ENCODE assay signal across 8 cellular contexts in the genomic region with DNA sequence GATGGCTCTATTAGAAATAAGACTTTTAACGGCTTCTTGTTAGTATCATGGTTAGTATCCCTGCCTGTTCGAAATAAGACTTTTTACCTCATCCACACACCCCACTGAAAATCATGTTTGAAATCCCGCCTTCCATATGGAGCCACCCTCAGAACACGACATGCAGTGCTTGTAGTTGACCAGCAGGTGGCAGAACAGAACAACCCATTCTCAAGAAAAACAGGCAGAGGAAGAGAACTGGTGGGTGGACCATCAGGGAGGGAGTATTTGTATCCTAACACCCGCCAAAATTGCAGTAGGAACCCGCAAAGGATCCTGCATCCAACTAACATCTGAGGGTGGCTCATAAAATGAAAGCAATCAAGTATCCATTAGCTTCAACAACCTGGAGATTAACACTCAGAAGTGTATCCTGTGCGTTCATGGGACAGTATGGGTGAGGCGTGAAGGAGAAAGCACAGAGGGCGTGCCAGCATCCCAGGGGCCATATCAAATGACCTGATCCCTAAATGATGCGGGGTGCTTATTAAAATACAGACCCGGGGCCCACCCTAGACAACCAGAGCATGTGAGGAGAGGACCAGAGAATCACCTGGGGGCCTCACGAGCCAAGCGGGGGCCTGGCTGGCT.
DNase-seq lines count a peak whose midpoint lies in the region; ATAC-seq, FAIRE-seq and TF ChIP-seq lines count a peak whose summit lies in the region.

No MANE protein-coding gene starts in this region.

- H3K4me2 ChIP-seq in fibroblast of lung (ENCODE audit: extremely low read depth, insufficient read depth, low read length): no peak overlapping the region

- H3K9me3 ChIP-seq in fibroblast of lung (ENCODE audit: control insufficient read depth, insufficient read depth, low read depth, low read length) (no peaks in the 10 kb centered on the region), tibial artery (no peaks in the 10 kb centered on the region)

- H3K27me3 ChIP-seq in fibroblast of lung (ENCODE audit: control insufficient read depth, insufficient read depth, low read length) (no peaks in the 10 kb centered on the region), tibial artery (no peaks in the 10 kb centered on the region)

- H3K27ac ChIP-seq in fibroblast of lung (ENCODE audit: insufficient read depth, low read length) (no peak overlapping the region), tibial artery (no peak overlapping the region)

- peak; percentile 68 for DNase-seq in GM10248 (ENCODE audit: extremely low spot score)
- DNase-seq in HTR-8/SVneo (ENCODE audit: insufficient read length, low spot score): peak; percentile 69
- peak; percentile 83 for DNase-seq in OCI-M1 (lab: John Stamatoyannopoulos, UW)
- peak; percentile 50 for DNase-seq in activated T-cell treated with anti-CD3 and anti-CD28 coated beads, Interleukin-2, amount 50 U/mL, for 1 hour
- DNase-seq in fibroblast of lung (ENCODE audit: low read depth in 2 of 2): peak; percentile 66 to 85
- peak; percentile 53 for DNase-seq in nephron progenitor cell
- DNase-seq in tibial artery: peak; percentile 60 to 73

- no peak for ATAC-seq in HG03159 (IDR thresholded peaks at IDR 0.05; ENCODE audit: unreplicated experiment)

- no peak overlapping the region for H3K9ac ChIP-seq in fibroblast of lung (ENCODE audit: insufficient read depth, low read length)

- H3K4me3 Mint-ChIP-seq in nephron progenitor cell: no peak overlapping the region

- POLR2A ChIA-PET in GM10248 (lab: Yijun Ruan, JAX): no interaction called here

- H3K4me3 ChIP-seq in fibroblast of lung (replicated peaks in 1 of 4; ENCODE audit: control extremely low read depth in 1 of 4, insufficient read depth in 1 of 4, low read depth in 3 of 4, low read length in 4 of 4) (no peak overlapping the region), tibial artery (no peak overlapping the region)

- intact Hi-C loops in tibial artery (cut with DNase I; ENCODE audit: low total_unique reads): loop anchor here (5.0 kb wide), 2 partner anchors 157 to 178 kb away; no protein-coding TSS in a partner anchor

- no peaks in the 10 kb centered on the region for H3K9me3 Mint-ChIP-seq in nephron progenitor cell

- TF ChIP-seq CTCF in GM10248 (IDR thresholded peaks at IDR 0.05; ENCODE audit: control extremely low read depth, extremely low read depth, low read depth, missing control alignments) (peak; percentile 96), fibroblast of lung (conservative IDR thresholded peaks at IDR 0.05 in 1 of 2, IDR thresholded peaks at IDR 0.05 in 1 of 2; ENCODE audit: low read depth in 1 of 2, low read length in 2 of 2) (peak; percentile 95 to 98), nephron progenitor cell (IDR thresholded peaks at IDR 0.05) (peak; percentile 85), tibial artery (IDR thresholded peaks at IDR 0.05) (peak; percentile 84 to 86)

- no peaks in the 10 kb centered on the region for H4K20me1 ChIP-seq in fibroblast of lung (ENCODE audit: control insufficient read depth, extremely low read depth, insufficient read depth, low read length)

- CTCF ChIA-PET in GM10248 (lab: Yijun Ruan, JAX): interaction anchor here (0.7 to 13.3 kb wide), 29 partner anchors 10 to 784 kb away, joined by 3 to 264 read pairs (median 4); no protein-coding TSS in a partner anchor

- H3K27ac Mint-ChIP-seq in nephron progenitor cell: no peak overlapping the region

- no peaks in the 10 kb centered on the region for H3K36me3 ChIP-seq in fibroblast of lung (ENCODE audit: control insufficient read depth, insufficient read depth, low read length)
- H3K36me3 ChIP-seq in tibial artery: no peaks in the 10 kb centered on the region

- H2AFZ ChIP-seq in fibroblast of lung (ENCODE audit: low read length): peak overlapping the region; percentile 2

- peaks cover 34% of the 10 kb centered on the region for H3K4me1 Mint-ChIP-seq in nephron progenitor cell

- H3K36me3 Mint-ChIP-seq in nephron progenitor cell (ENCODE audit: low read depth): no peaks in the 10 kb centered on the region

- FAIRE-seq in HTR-8/SVneo (lab: Jason Lieb, UNC): no peak

- no peaks in the 10 kb centered on the region for H3K27me3 Mint-ChIP-seq in nephron progenitor cell (ENCODE audit: low read depth, poor library complexity)

- peaks cover 6% of the 10 kb centered on the region for H3K4me1 ChIP-seq in fibroblast of lung (ENCODE audit: control insufficient read depth, extremely low read depth, insufficient read depth, low read length)
- H3K4me1 ChIP-seq in tibial artery: peaks cover 0 to 4% (median 0%) of the 10 kb centered on the region in 4 donors

- H3K79me2 ChIP-seq in fibroblast of lung (ENCODE audit: control insufficient read depth, insufficient read depth, low read length): peaks cover 3% of the 10 kb centered on the region
